In the genomic region with DNA sequence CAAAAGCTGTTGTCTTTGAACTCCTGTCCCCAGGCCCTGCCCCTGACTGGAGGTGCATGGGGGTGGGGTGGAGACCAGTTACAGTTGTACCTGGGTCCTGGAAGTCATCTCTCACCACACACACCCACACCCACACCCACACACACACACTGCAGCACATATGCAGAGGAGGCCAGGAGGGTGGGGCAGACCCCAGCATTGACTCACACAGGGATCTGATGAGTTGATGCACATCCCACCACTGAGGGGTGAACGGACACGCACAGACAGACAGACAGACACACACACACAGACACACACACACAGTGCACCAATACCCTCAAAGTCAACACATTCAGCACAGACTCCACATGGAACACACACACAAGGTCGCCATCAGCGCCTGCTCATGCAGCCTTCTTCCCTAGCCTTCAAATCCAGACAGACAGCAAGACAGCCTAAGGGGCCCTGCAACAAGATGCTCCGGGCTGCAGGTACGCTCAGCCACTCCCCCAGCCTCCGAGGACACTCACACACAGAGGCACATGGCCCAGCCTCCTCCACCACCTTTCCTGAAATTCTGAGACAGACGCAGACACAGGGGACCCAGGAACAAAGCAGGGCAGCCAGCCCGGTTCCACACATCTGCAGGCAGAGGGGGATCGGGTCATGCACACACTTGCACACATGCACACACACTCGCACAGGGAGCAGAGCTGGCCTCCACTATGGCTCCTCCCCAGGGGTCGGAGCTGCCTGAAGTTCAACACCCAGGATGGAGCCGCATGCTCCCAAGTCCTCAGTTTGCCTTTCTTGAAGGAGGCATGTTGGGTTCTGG, we compare ENCODE assay signal across 1 cellular context.
A peak's percentile ranks its signal among the peaks of the same experiment; 100 is the strongest.
TF ChIP-seq lines count a peak whose summit lies in the region.

No MANE protein-coding gene starts in this region.

TF ChIP-seq in A549, 52 proteins besides CTCF, POLR2A, EP300 and RAD21:
- no peak for TF ChIP-seq ZNF302 (CRISPR knock-in tag; IDR thresholded peaks at IDR 0.05)
- TF ChIP-seq, protein P1, sequence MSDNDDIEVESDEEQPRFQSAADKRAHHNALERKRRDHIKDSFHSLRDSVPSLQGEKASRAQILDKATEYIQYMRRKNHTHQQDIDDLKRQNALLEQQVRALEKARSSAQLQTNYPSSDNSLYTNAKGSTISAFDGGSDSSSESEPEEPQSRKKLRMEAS (IDR thresholded peaks at IDR 0.05): 0 out of 2 replicates have a peak, but pooled peaks have one; percentile 17
